10 cellular contexts compared by ENCODE assay signal in the genomic region with DNA sequence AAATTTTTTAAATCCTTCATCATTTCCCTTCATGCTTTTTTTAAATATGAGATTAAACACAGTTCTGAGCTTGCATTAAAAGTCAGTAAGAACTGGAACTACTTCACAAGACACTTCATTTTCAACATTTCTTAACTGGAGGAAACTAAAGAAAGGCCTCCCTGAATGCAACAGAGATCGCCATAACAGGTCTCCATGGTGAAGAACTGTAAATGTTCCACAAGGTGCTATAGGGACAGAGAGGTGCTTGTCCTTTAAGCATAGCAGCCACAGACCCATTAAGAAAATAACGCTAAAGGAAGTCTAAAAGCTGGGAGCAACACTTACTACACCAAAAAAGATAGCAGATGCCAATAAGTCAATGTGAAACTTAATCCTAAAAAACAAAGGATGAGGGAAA. TPM values are rescaled to one million over a fixed set of nuclear protein-coding genes. Genes with fewer than 3 reads are reported as not detected.
DNase-seq lines count a peak whose midpoint lies in the region; ATAC-seq, FAIRE-seq and TF ChIP-seq lines count a peak whose summit lies in the region.
"Had no signal": no experiment of that assay in that cellular context is flagged by ENCODE, and none has a peak within 500 bp of the region (broad histone marks: within the 10 kb centered on the region; RNA-seq: fewer than 3 reads in every experiment).

No MANE protein-coding gene starts in this region.

- no peak overlapping the region for H3K27ac ChIP-seq in keratinocyte (ENCODE audit: control insufficient read depth, insufficient read depth, low read length)

- FAIRE-seq in keratinocyte (lab: Jason Lieb, UNC), result no peak

- no peaks in the 10 kb centered on the region for H4K20me1 ChIP-seq in keratinocyte (ENCODE audit: control insufficient read depth, extremely low read depth, insufficient read depth, low read length)

- no peak overlapping the region for H3K4me3 ChIP-seq in keratinocyte (ENCODE audit: control insufficient read depth in 2 of 3, extremely low read depth in 1 of 3, insufficient read depth in 2 of 3, low read depth in 1 of 3, low read length in 3 of 3)
- no peak overlapping the region for H3K4me3 ChIP-seq in H7 (ENCODE audit: insufficient read depth, low read depth, low read length)

- H3K36me3 ChIP-seq in keratinocyte (ENCODE audit: control insufficient read depth in 2 of 2, extremely low read depth in 1 of 2, insufficient read depth in 2 of 2, low read length in 2 of 2) (no peaks in the 10 kb centered on the region), H7 (replicated peaks; ENCODE audit: control insufficient read depth, insufficient read depth, low read length) (no peaks in the 10 kb centered on the region)

- H3K9me1 ChIP-seq in keratinocyte (ENCODE audit: control insufficient read depth, extremely low read depth, insufficient read depth, low read length), result no peaks in the 10 kb centered on the region

- peak; percentile 43 for ATAC-seq in GM18502 (IDR thresholded peaks at IDR 0.05; ENCODE audit: poor library complexity, unreplicated experiment)
- peak; percentile 43 for ATAC-seq in GM21367 (IDR thresholded peaks at IDR 0.05; ENCODE audit: unreplicated experiment)
- peak; percentile 43 for ATAC-seq in HG03432 (IDR thresholded peaks at IDR 0.05; ENCODE audit: unreplicated experiment)

- dilution Hi-C loops in keratinocyte (cut with MboI; ENCODE audit: extremely low pct_ligation_motif_present, low sequenced_read_pairs), result no loop called here

- no peak overlapping the region for H2AFZ ChIP-seq in keratinocyte (ENCODE audit: control insufficient read depth, low read length)

- TF ChIP-seq CTCF in keratinocyte (optimal IDR thresholded peaks at IDR 0.05 in 1 of 3, IDR thresholded peaks at IDR 0.05 in 1 of 3, conservative IDR thresholded peaks at IDR 0.05 in 1 of 3; ENCODE audit: extremely low read depth in 1 of 3, insufficient read depth in 2 of 3, low read length in 3 of 3), result no peak

- no peak overlapping the region for H3K9ac ChIP-seq in keratinocyte (ENCODE audit: control insufficient read depth, extremely low read depth, insufficient read depth, low read length)

- peaks cover 12% of the 10 kb centered on the region for H3K4me1 ChIP-seq in keratinocyte (ENCODE audit: control insufficient read depth, extremely low read depth, insufficient read depth, low read length)

- H3K27me3 ChIP-seq in keratinocyte (ENCODE audit: control insufficient read depth, extremely low read depth, insufficient read depth, low read length) (no peaks in the 10 kb centered on the region), H7 (ENCODE audit: control insufficient read depth, insufficient read depth, low read length) (no peaks in the 10 kb centered on the region)

- H3K79me2 ChIP-seq in keratinocyte (ENCODE audit: control insufficient read depth, insufficient read depth, low read length), result peaks cover 70% of the 10 kb centered on the region

- peak overlapping the region; percentile 27 for H3K4me2 ChIP-seq in keratinocyte (ENCODE audit: control insufficient read depth, extremely low read depth, insufficient read depth, low read depth, low read length)

- DNase-seq in keratinocyte (ENCODE audit: low read depth, low spot score), result no peak
- DNase-seq in NK-92 treated with Interleukin-12 subunit alpha and Interleukin-12 subunit beta, amount 100 ng/mL, for 24 hours (lab: John Stamatoyannopoulos, UW), result no peak
- DNase-seq in H7, result no peak
- DNase-seq in SW480 (ENCODE audit: low spot score), result no peak
- DNase-seq in dedifferentiated amniotic fluid mesenchymal stem cell (ENCODE audit: extremely low spot score), result no peak
- DNase-seq: activated naive CD4-positive, alpha-beta T cell treated with Interleukin-2 at 50 U/mL for 16 hours; NCI-H510A had no signal

- H3K9me3 ChIP-seq in keratinocyte (ENCODE audit: control insufficient read depth, low read depth, low read length), result no peaks in the 10 kb centered on the region

RNA-seq across cellular contexts. Expression of a gene that starts 8.5 kb away (rescaled TPM):
- 11.7 to 20.7 TPM (median 17.1 TPM) in 3 replicates for polyA plus RNA-seq in keratinocyte
- polyA plus RNA-seq in keratinocyte (2011; ENCODE audit: low read depth), result 16.0 TPM
- 6.6 and 11.3 TPM in 2 replicates for polyA plus RNA-seq in keratinocyte (2011; cell fraction: cytosol; rRNA removed)
- polyA plus RNA-seq in keratinocyte (2011; cell fraction: nucleus; rRNA removed), result 17.0 and 20.2 TPM in 2 replicates
- 9.8 and 12.2 TPM in 2 replicates for polyA plus RNA-seq in keratinocyte (2012; ENCODE audit: low replicate concordance)
- polyA minus RNA-seq in keratinocyte, result 11.0 to 22.6 TPM (median 22.2 TPM) in 3 replicates
- polyA minus RNA-seq in keratinocyte (2011; cell fraction: cytosol; rRNA and poly(A)+ RNA removed), result 21.9 TPM
- polyA minus RNA-seq in keratinocyte (2011; cell fraction: nucleus; rRNA and poly(A)+ RNA removed), result 12.8 and 27.2 TPM in 2 replicates
- total RNA-seq in H7 (2014; rRNA removed; shearing (Covaris generic)), result 7.8 and 11.6 TPM in 2 replicates
